Comparison of ENCODE assay signal across 8 cellular contexts in genomic region chr2:74498500-74499268, GRCh38. TPM values are rescaled to one million over a fixed set of nuclear protein-coding genes. Genes with fewer than 3 reads are reported as not detected.
DNase-seq lines count a peak whose midpoint lies in the region; ATAC-seq and TF ChIP-seq lines count a peak whose summit lies in the region.

No MANE protein-coding gene starts in this region.

- no peaks in the 10 kb centered on the region for H3K9me3 ChIP-seq in liver (ENCODE audit: control insufficient read depth in 4 of 4, low read length in 3 of 4)

- 13% methylated on average over 41 of the region's 41 CpGs for WGBS in liver
- 1% methylated on average over 41 of the region's 41 CpGs for WGBS in urinary bladder

- intact Hi-C loops in posterior cingulate gyrus (cut with DNase I): no loop called here

- H3K4me3 ChIP-seq in BJ (ENCODE audit: low read depth, low read length) (peak overlapping the region; percentile 35), liver (ENCODE audit: low read depth in 1 of 3, low read length in 3 of 3) (peak overlapping the region; percentile 7 to 50 (median 50)), urinary bladder (ENCODE audit: low read depth, low read length) (peak overlapping the region; percentile 1)

- DNase-seq in BJ (ENCODE audit: low read depth) (no peak), HT-29 (ENCODE audit: low spot score) (peak; percentile 67), astrocyte of the hippocampus (ENCODE audit: low read depth, low spot score) (peak; percentile 55), posterior cingulate gyrus (no peak), NCI-H1436 treated with DMSO at 0.1 percent for 48 hours (lab: John Stamatoyannopoulos, UW) (no peak)

- peaks cover 17 to 72% (median 54%) of the 10 kb centered on the region in 4 donors for H3K4me1 ChIP-seq in liver (ENCODE audit: control insufficient read depth in 4 of 4, insufficient read depth in 4 of 4, low read length in 3 of 4)
- no peaks in the 10 kb centered on the region for H3K4me1 ChIP-seq in urinary bladder (ENCODE audit: insufficient read depth)

- no peak for ATAC-seq in GM18873 (IDR thresholded peaks at IDR 0.05; ENCODE audit: low FRiP score, unreplicated experiment)

- H3K36me3 ChIP-seq in BJ (ENCODE audit: control insufficient read depth, insufficient read depth, low read length) (peaks cover under 1% of the 10 kb centered on the region; the same call in 1 of the 2 replicates), liver (ENCODE audit: control insufficient read depth in 4 of 4, insufficient read depth in 3 of 4, low read depth in 1 of 4, low read length in 3 of 4) (peaks cover 0 to 4% (median 2%) of the 10 kb centered on the region in 4 donors), urinary bladder (ENCODE audit: insufficient read depth) (no peaks in the 10 kb centered on the region)

- TF ChIP-seq RAD21 in liver (IDR thresholded peaks at IDR 0.05): no peak

- TF ChIP-seq CTCF in BJ (IDR thresholded peaks at IDR 0.05; ENCODE audit: insufficient read depth, low read depth, low read length) (no peak), liver (IDR thresholded peaks at IDR 0.05; ENCODE audit: low read depth, low read length, missing input control) (no peak)

- POLR2A ChIA-PET in BJ (lab: Charles Lee): no interaction called here

- H3K27ac ChIP-seq in liver (ENCODE audit: low read depth in 1 of 2, low read length in 2 of 2) (no peak overlapping the region), urinary bladder (ENCODE audit: low read depth) (no peak overlapping the region)

- H3K9ac ChIP-seq in liver (ENCODE audit: low read depth in 1 of 2, low read length in 2 of 2): peak overlapping the region in 1 of 2 donors; percentile 23

- CTCF ChIA-PET in BJ (lab: Yijun Ruan, JAX): interaction anchor here (1.1 to 2.9 kb wide), 2 partner anchors 16 to 59 kb away, joined by 4 to 13 read pairs; partner anchors contain the start of genes CCDC142 and TTC31

- H3K27me3 ChIP-seq in BJ (ENCODE audit: control insufficient read depth, insufficient read depth, low read length): peaks cover 11% of the 10 kb centered on the region
- H3K27me3 ChIP-seq in liver (ENCODE audit: control insufficient read depth in 4 of 4, insufficient read depth in 4 of 4, low read length in 3 of 4): no peaks in the 10 kb centered on the region

TF ChIP-seq in liver, 16 proteins besides CTCF, POLR2A, EP300 and RAD21:
- TF ChIP-seq SP1 (IDR thresholded peaks at IDR 0.05) (no peak), HNF4G (IDR thresholded peaks at IDR 0.05) (no peak), YY1 (IDR thresholded peaks at IDR 0.05) (no peak), HNF4A (conservative IDR thresholded peaks at IDR 0.05) (no peak), EGR1 (IDR thresholded peaks at IDR 0.05; ENCODE audit: low read depth in 2 of 2) (no peak), NR2F2 (IDR thresholded peaks at IDR 0.05) (no peak), MAX (IDR thresholded peaks at IDR 0.05) (no peak), ATF3 (IDR thresholded peaks at IDR 0.05) (no peak), FOXA1 (IDR thresholded peaks at IDR 0.05) (no peak), GABPA (IDR thresholded peaks at IDR 0.05 in 1 of 2, conservative IDR thresholded peaks at IDR 0.05 in 1 of 2) (no peak), ZBTB33 (IDR thresholded peaks at IDR 0.05) (no peak), TAF1 (conservative IDR thresholded peaks at IDR 0.05) (no peak), RXRA (IDR thresholded peaks at IDR 0.05) (no peak), FOXA2 (IDR thresholded peaks at IDR 0.05) (no peak), JUND (IDR thresholded peaks at IDR 0.05) (no peak), REST (IDR thresholded peaks at IDR 0.05) (no peak)

RNA-seq across cellular contexts. Expression of gene LBX2, which starts 0.7 kb away (rescaled TPM):
- polyA plus RNA-seq in BJ (2011; rRNA removed) (0.37 and 0.61 TPM in 2 replicates), liver (1 to 10 TPM; 2.3 to 2.8 TPM), urinary bladder (0.95 TPM)
- 0.19 and 0.31 TPM in 2 replicates for polyA minus RNA-seq in BJ (2011; rRNA and poly(A)+ RNA removed)
- total RNA-seq in HT-29 (2014; rRNA removed; shearing (Covaris generic)): 4.8 and 5.0 TPM in 2 replicates
- total RNA-seq in liver (1 to 10 TPM in 1 of 2 donors, under 1 TPM in 1; 0.84 to 2.7 TPM), urinary bladder (0.95 TPM)

RNA-seq across cellular contexts. Expression of gene PCGF1, which starts 8.8 kb away (rescaled TPM):
- 28.7 and 30.6 TPM in 2 replicates for polyA plus RNA-seq in BJ (2011; rRNA removed)
- 29.8 and 59.0 TPM in 2 replicates for polyA minus RNA-seq in BJ (2011; rRNA and poly(A)+ RNA removed)
- total RNA-seq in HT-29 (2014; rRNA removed; shearing (Covaris generic)): 17.2 and 20.1 TPM in 2 replicates
- 10 to 100 TPM in 1 of 2 donors, 1 to 10 TPM in 1; 3.3 to 11.1 TPM for total RNA-seq in liver
- polyA plus RNA-seq in liver: 10 to 100 TPM; 10.6 to 12.5 TPM
- 21.7 TPM for total RNA-seq in urinary bladder
- 19.2 TPM for polyA plus RNA-seq in urinary bladder

RNA-seq across cellular contexts. Expression of gene TLX2, which starts 15.6 kb away (rescaled TPM):
- not detected in 2 replicates for polyA plus RNA-seq in BJ (2011; rRNA removed)
- not detected in 2 replicates for polyA minus RNA-seq in BJ (2011; rRNA and poly(A)+ RNA removed)
- total RNA-seq in HT-29 (2014; rRNA removed; shearing (Covaris generic)): 0.08 TPM in 1 of 2 replicates, not detected in the other
- total RNA-seq in liver: not detected
- not detected for polyA plus RNA-seq in liver
- 0.63 TPM for total RNA-seq in urinary bladder
- 0.51 TPM for polyA plus RNA-seq in urinary bladder

RNA-seq across cellular contexts. Expression of gene TTC31, which starts 15.8 kb away (rescaled TPM):
- polyA plus RNA-seq in BJ (2011; rRNA removed): 19.4 and 26.0 TPM in 2 replicates
- 11.4 and 19.4 TPM in 2 replicates for polyA minus RNA-seq in BJ (2011; rRNA and poly(A)+ RNA removed)
- total RNA-seq in HT-29 (2014; rRNA removed; shearing (Covaris generic)): 12.8 and 13.4 TPM in 2 replicates
- total RNA-seq in liver: 10 to 100 TPM in 1 of 2 donors, 1 to 10 TPM in 1; 9.9 to 26.4 TPM
- polyA plus RNA-seq in liver: 10 to 100 TPM; 15.3 to 16.3 TPM
- total RNA-seq in urinary bladder: 10.8 TPM
- 20.9 TPM for polyA plus RNA-seq in urinary bladder

RNA-seq across cellular contexts. Expression of gene CCDC142, which starts 15.9 kb away (rescaled TPM):
- polyA plus RNA-seq in BJ (2011; rRNA removed) (4.5 and 6.2 TPM in 2 replicates), liver (1 to 10 TPM; 5.1 to 8.3 TPM), urinary bladder (7.0 TPM)
- polyA minus RNA-seq in BJ (2011; rRNA and poly(A)+ RNA removed): 15.6 and 21.0 TPM in 2 replicates
- 26.7 and 31.9 TPM in 2 replicates for total RNA-seq in HT-29 (2014; rRNA removed; shearing (Covaris generic))
- total RNA-seq in liver (10 to 100 TPM; 13.4 to 28.3 TPM), urinary bladder (28.2 TPM)

Comparison
In these comparisons a context has a peak if more than half of its experiments do, and no peak if none do; other contexts are left out.
1. DNase-seq: peak in HT-29 (single experiment) and astrocyte of the hippocampus (single experiment); none in BJ (single experiment), posterior cingulate gyrus (0 of 10) and NCI-H1436 treated with DMSO at 0.1 percent for 48 hours (single experiment).
2. Peak in every context shown above with its lines, with median percentiles within 50 percentile points of each other: H3K4me3 ChIP-seq.